10 cellular contexts compared by ENCODE assay signal in genomic region chr9:98774746-98775145, GRCh38. TPM values are rescaled to one million over a fixed set of nuclear protein-coding genes. Genes with fewer than 3 reads are reported as not detected.
DNase-seq lines count a peak whose midpoint lies in the region; ATAC-seq and TF ChIP-seq lines count a peak whose summit lies in the region.
"Had no signal": no experiment of that assay in that cellular context is flagged by ENCODE, and none has a peak within 500 bp of the region (broad histone marks: within the 10 kb centered on the region; RNA-seq: fewer than 3 reads in every experiment).

No MANE protein-coding gene starts in this region.

- H3F3A ChIP-seq in DOHH2 (ENCODE audit: control insufficient read depth, insufficient read depth) = no peaks in the 10 kb centered on the region

- peak; percentile 81 for DNase-seq in Karpas-422
- DNase-seq in astrocyte of the hippocampus (ENCODE audit: low read depth, low spot score) = peak; percentile 34
- DNase-seq in naive thymus-derived CD4-positive, alpha-beta T cell = peak in 4 of 9 donors; percentile 9 to 29 (median 21)
- DNase-seq in NCI-H2029 treated with DMSO at 0.1 percent for 48 hours (lab: John Stamatoyannopoulos, UW) = no peak
- no peak for DNase-seq in NCI-H446 (lab: John Stamatoyannopoulos, UW)
- DNase-seq: psoas muscle had no signal

- H3K4me3 Mint-ChIP-seq in naive thymus-derived CD4-positive, alpha-beta T cell = no peak overlapping the region
- H3K4me3 Mint-ChIP-seq: activated naive CD8-positive, alpha-beta T cell had no signal

- CTCF ChIA-PET in naive thymus-derived CD4-positive, alpha-beta T cell (lab: Charles Lee) = interaction anchor here (0.6 to 1.9 kb wide), 7 partner anchors 14 to 1023 kb away, joined by 3 to 6 read pairs (median 4); no protein-coding TSS in a partner anchor

- H4K20me1 ChIP-seq in DOHH2 (ENCODE audit: control insufficient read depth, insufficient read depth, low read depth, low read length) (no peaks in the 10 kb centered on the region), Karpas-422 (ENCODE audit: insufficient read depth, low read depth, low read length) (no peaks in the 10 kb centered on the region)

- H3K9me2 ChIP-seq in DOHH2 (replicated peaks; ENCODE audit: control insufficient read depth, low read length) (no peaks in the 10 kb centered on the region), Karpas-422 (replicated peaks; ENCODE audit: insufficient read depth, low read length) (no peaks in the 10 kb centered on the region)

- no peak overlapping the region for H3K27ac Mint-ChIP-seq in naive thymus-derived CD4-positive, alpha-beta T cell
- H3K27ac Mint-ChIP-seq: activated naive CD8-positive, alpha-beta T cell had no signal

- no peak overlapping the region for H2AFZ ChIP-seq in Karpas-422 (ENCODE audit: low read length)

- peaks cover 0 to 60% (median 39%) of the 10 kb centered on the region in 5 donors for H3K36me3 Mint-ChIP-seq in naive thymus-derived CD4-positive, alpha-beta T cell

- no peaks in the 10 kb centered on the region for H3K9me3 Mint-ChIP-seq in naive thymus-derived CD4-positive, alpha-beta T cell

- intact Hi-C loops in naive thymus-derived CD4-positive, alpha-beta T cell (cut with micrococcal nuclease) = no loop called here

- no peak overlapping the region for H3K4me2 ChIP-seq in DOHH2 (ENCODE audit: low read length)
- H3K4me2 ChIP-seq in Karpas-422 (ENCODE audit: low read depth, low read length, poor library complexity, severe bottlenecking) = no peak overlapping the region

- H3K27me3 ChIP-seq in DOHH2 (ENCODE audit: control insufficient read depth, low read length) (no peaks in the 10 kb centered on the region), Karpas-422 (ENCODE audit: low read length) (no peaks in the 10 kb centered on the region)
- no peaks in the 10 kb centered on the region for H3K27me3 ChIP-seq in naive thymus-derived CD4-positive, alpha-beta T cell (ENCODE audit: control insufficient read depth in 2 of 2, insufficient read depth in 2 of 2, low read length in 2 of 2)

- H3K27ac ChIP-seq in DOHH2 (ENCODE audit: low read depth, low read length) (no peak overlapping the region), Karpas-422 (ENCODE audit: low read length) (no peak overlapping the region)
- H3K27ac ChIP-seq in naive thymus-derived CD4-positive, alpha-beta T cell (ENCODE audit: low read depth, low read length) = no peak overlapping the region
- H3K27ac ChIP-seq: psoas muscle had no signal

- H3K4me1 Mint-ChIP-seq in naive thymus-derived CD4-positive, alpha-beta T cell = peaks cover 0 to 7% (median 0%) of the 10 kb centered on the region in 7 donors

- no peak overlapping the region for H3K9ac ChIP-seq in Karpas-422 (ENCODE audit: low read length)

- ATAC-seq in naive thymus-derived CD4-positive, alpha-beta T cell = peak; percentile 67
- no peak for ATAC-seq in GM21529 (IDR thresholded peaks at IDR 0.05; ENCODE audit: unreplicated experiment)
- no peak for ATAC-seq in GM18870 (IDR thresholded peaks at IDR 0.05; ENCODE audit: unreplicated experiment)

- TF ChIP-seq CTCF in DOHH2 (IDR thresholded peaks at IDR 0.05; ENCODE audit: low read depth, low read length, poor library complexity, severe bottlenecking) = peak; percentile 73

- no peak overlapping the region for H3K4me3 ChIP-seq in DOHH2 (ENCODE audit: low read length)
- H3K4me3 ChIP-seq in Karpas-422 (ENCODE audit: low read length) = no peak overlapping the region
- no peak overlapping the region for H3K4me3 ChIP-seq in naive thymus-derived CD4-positive, alpha-beta T cell (ENCODE audit: low read length)
- H3K4me3 ChIP-seq: psoas muscle had no signal

- H3K9me3 ChIP-seq in DOHH2 (ENCODE audit: control insufficient read depth, insufficient read depth, low read length) (no peaks in the 10 kb centered on the region), Karpas-422 (ENCODE audit: low read length) (no peaks in the 10 kb centered on the region)
- H3K9me3 ChIP-seq in naive thymus-derived CD4-positive, alpha-beta T cell (ENCODE audit: control insufficient read depth in 2 of 3, low read length in 3 of 3) = no peaks in the 10 kb centered on the region
- H3K9me3 ChIP-seq: psoas muscle had no signal

- no peaks in the 10 kb centered on the region for H3K27me3 Mint-ChIP-seq in naive thymus-derived CD4-positive, alpha-beta T cell
- H3K27me3 Mint-ChIP-seq: activated naive CD8-positive, alpha-beta T cell had no signal

- H3K36me3 ChIP-seq in DOHH2 (ENCODE audit: control insufficient read depth, low read length) = no peaks in the 10 kb centered on the region
- peaks cover 12% of the 10 kb centered on the region for H3K36me3 ChIP-seq in Karpas-422 (ENCODE audit: insufficient read depth, low read length)
- peaks cover 0 to 42% (median 0%) of the 10 kb centered on the region in 3 experiments for H3K36me3 ChIP-seq in naive thymus-derived CD4-positive, alpha-beta T cell (ENCODE audit: control insufficient read depth in 2 of 3, insufficient read depth in 3 of 3, low read length in 3 of 3)

- POLR2A ChIA-PET in naive thymus-derived CD4-positive, alpha-beta T cell (lab: Charles Lee) = no interaction called here

- no peaks in the 10 kb centered on the region for H3K4me1 ChIP-seq in DOHH2 (ENCODE audit: control insufficient read depth, low read length)
- peaks cover 2% of the 10 kb centered on the region; the same call in 1 of the 2 replicates for H3K4me1 ChIP-seq in Karpas-422 (ENCODE audit: low read length)
- H3K4me1 ChIP-seq in naive thymus-derived CD4-positive, alpha-beta T cell (ENCODE audit: control insufficient read depth in 2 of 2, insufficient read depth in 2 of 2, low read length in 2 of 2) = no peaks in the 10 kb centered on the region
- H3K4me1 ChIP-seq: psoas muscle had no signal

- no peaks in the 10 kb centered on the region for H3K79me2 ChIP-seq in DOHH2 (ENCODE audit: control insufficient read depth, low read length)
- no peaks in the 10 kb centered on the region for H3K79me2 ChIP-seq in Karpas-422 (ENCODE audit: low read length)

RNA-seq across cellular contexts. Expression of gene ANKS6, which starts 21.6 kb away (rescaled TPM):
- 18.0 and 26.4 TPM in 2 replicates for total RNA-seq in Karpas-422 (2014; rRNA removed; shearing (Covaris generic); ENCODE audit: low replicate concordance)
- total RNA-seq in naive thymus-derived CD4-positive, alpha-beta T cell = 10 to 100 TPM in 4 of 5 experiments, 1 to 10 TPM in 1; 8.1 to 18.4 (median 13.5) TPM
- polyA plus RNA-seq in naive thymus-derived CD4-positive, alpha-beta T cell = 1 to 10 TPM; 5.0 to 7.5 TPM

RNA-seq across cellular contexts. Expression of gene GALNT12, which starts 32.7 kb away (rescaled TPM):
- 14.9 and 16.2 TPM in 2 replicates for total RNA-seq in Karpas-422 (2014; rRNA removed; shearing (Covaris generic); ENCODE audit: low replicate concordance)
- 10 to 100 TPM in 4 of 5 experiments, 1 to 10 TPM in 1; 6.2 to 14.3 (median 11.4) TPM for total RNA-seq in naive thymus-derived CD4-positive, alpha-beta T cell
- polyA plus RNA-seq in naive thymus-derived CD4-positive, alpha-beta T cell = 1 to 10 TPM; 3.1 to 4.3 TPM

Comparison
In these comparisons a context has a peak if more than half of its experiments do, and no peak if none do; other contexts are left out.
1. DNase-seq: peak in Karpas-422 (single experiment) and astrocyte of the hippocampus (single experiment); none in NCI-H2029 treated with DMSO at 0.1 percent for 48 hours (single experiment) and NCI-H446 (0 of 2).